ENCODE assay signal across 16 cellular contexts in genomic region chr17:52027620-52028019, GRCh38.
A peak's percentile ranks its signal among the peaks of the same experiment; 100 is the strongest.
DNase-seq lines count a peak whose midpoint lies in the region; ATAC-seq, FAIRE-seq and TF ChIP-seq lines count a peak whose summit lies in the region.
"Had no signal": no experiment of that assay in that cellular context is flagged by ENCODE, and none has a peak within 500 bp of the region (broad histone marks: within the 10 kb centered on the region; RNA-seq: fewer than 3 reads in every experiment).

No MANE protein-coding gene starts in this region.

- H3K4me1 ChIP-seq in A549 = peaks cover 11% of the 10 kb centered on the region
- H3K4me1 ChIP-seq: pancreas, transverse colon had no signal

- no peak for TF ChIP-seq RAD21 in A549 (conservative IDR thresholded peaks at IDR 0.05 in 1 of 2, IDR thresholded peaks at IDR 0.05 in 1 of 2)

- no peaks in the 10 kb centered on the region for H3K4me1 Mint-ChIP-seq in activated T-cell treated with anti-CD3 and anti-CD28 coated beads, Interleukin-2, amount 50 U/mL, for 4 hours (ENCODE audit: low read depth)
- H3K4me1 Mint-ChIP-seq: memory B cell had no signal

- H3K9me3 ChIP-seq in A549 = no peaks in the 10 kb centered on the region
- H3K9me3 ChIP-seq: pancreas, transverse colon had no signal

- ATAC-seq in A549 = peak; percentile 76 to 84; a peak in 5 of 6 replicates
- ATAC-seq in activated T-cell treated with anti-CD3 and anti-CD28 coated beads, Interleukin-2, amount 50 U/mL, for 4 hours = no peak
- no peak for ATAC-seq in GM18520 (IDR thresholded peaks at IDR 0.05; ENCODE audit: unreplicated experiment)
- ATAC-seq in GM18502 (IDR thresholded peaks at IDR 0.05; ENCODE audit: poor library complexity, unreplicated experiment) = no peak
- ATAC-seq in Right ventricle myocardium superior (ENCODE audit: poor library complexity) = no peak
- ATAC-seq: GM12878 had no signal

- TF ChIP-seq POLR2A in A549 (IDR thresholded peaks at IDR 0.05; ENCODE audit: low read length) = no peak

- no peak overlapping the region for H3K4me3 ChIP-seq in A549
- H3K4me3 ChIP-seq: GM12878, pancreas, transverse colon had no signal

- H3K4me3 Mint-ChIP-seq in activated T-cell treated with anti-CD3 and anti-CD28 coated beads, Interleukin-2, amount 50 U/mL, for 4 hours = no peak overlapping the region
- H3K4me3 Mint-ChIP-seq: memory B cell had no signal

- no peaks in the 10 kb centered on the region for H3K9me3 Mint-ChIP-seq in activated T-cell treated with anti-CD3 and anti-CD28 coated beads, Interleukin-2, amount 50 U/mL, for 4 hours

- FAIRE-seq in A549 (lab: Jason Lieb, UNC) = no peak
- FAIRE-seq: endometrium, GM12878, H1, pancreas had no signal

- peaks cover 6% of the 10 kb centered on the region for H3K27me3 Mint-ChIP-seq in activated T-cell treated with anti-CD3 and anti-CD28 coated beads, Interleukin-2, amount 50 U/mL, for 4 hours (ENCODE audit: low read depth)
- H3K27me3 Mint-ChIP-seq: memory B cell had no signal

- POLR2A ChIA-PET in A549 (lab: Yijun Ruan, JAX) = no interaction called here

- H3K36me3 Mint-ChIP-seq in activated T-cell treated with anti-CD3 and anti-CD28 coated beads, Interleukin-2, amount 50 U/mL, for 4 hours (ENCODE audit: insufficient read depth) = no peaks in the 10 kb centered on the region
- H3K36me3 Mint-ChIP-seq: memory B cell had no signal

- H3K27ac ChIP-seq in A549 = peak overlapping the region; percentile 9 to 55; a peak in 3 of 6 replicates
- H3K27ac ChIP-seq: pancreas, transverse colon had no signal

- intact Hi-C loops in Right ventricle myocardium superior (cut with DNase I) = no loop called here

- H3K4me2 ChIP-seq in A549 = peak overlapping the region; percentile 51

- no peak for TF ChIP-seq CTCF in A549 (IDR thresholded peaks at IDR 0.05)

- no peak for TF ChIP-seq EP300 in A549 (IDR thresholded peaks at IDR 0.05)

- DNase-seq in A549 (ENCODE audit: low read depth in 1 of 2, low spot score in 1 of 2) = peak in 1 of 2 experiments; percentile 9
- peak; percentile 46 for DNase-seq in HPDE6-E6E7 (ENCODE audit: extremely low spot score)
- DNase-seq in astrocyte of the hippocampus (ENCODE audit: low read depth, low spot score) = peak; percentile 74
- peak; percentile 24 for DNase-seq in kidney glomerular epithelial cell (lab: John Stamatoyannopoulos, UW)
- no peak for DNase-seq in activated T-cell treated with anti-CD3 and anti-CD28 coated beads, Interleukin-2, amount 50 U/mL, for 4 hours
- no peak for DNase-seq in Right ventricle myocardium superior
- DNase-seq: activated CD4-positive, alpha-beta T cell treated with anti-CD3 and anti-CD28 coated beads, Interleukin-2, amount 50 U/mL, for 4 hours; DMS153; pancreas; transverse colon had no signal

- CTCF ChIA-PET in A549 (lab: Yijun Ruan, JAX) = interaction anchor here (1.3 to 1.6 kb wide), 3 partner anchors 8 to 263 kb away, joined by 3 read pairs; no protein-coding TSS in a partner anchor

TF ChIP-seq in A549, 52 proteins besides CTCF, POLR2A, EP300 and RAD21:
- peak; percentile 23; the same call in 1 of the 2 replicates for TF ChIP-seq FOSL2 (IDR thresholded peaks at IDR 0.05)
- TF ChIP-seq FOSL2 (CRISPR knock-in tag; IDR thresholded peaks at IDR 0.05) = peak; percentile 68
- no peak for TF ChIP-seq SREBF2 (IDR thresholded peaks at IDR 0.05)

Comparison
In these comparisons a context has a peak if more than half of its experiments do, and no peak if none do; other contexts are left out.
1. ATAC-seq: peak in A549 (2 of 2); none in activated T-cell treated with anti-CD3 and anti-CD28 coated beads, Interleukin-2, amount 50 U/mL, for 4 hours (0 of 2), GM18520 (single experiment), GM18502 (single experiment) and Right ventricle myocardium superior (single experiment).
2. DNase-seq: peak in HPDE6-E6E7 (single experiment), astrocyte of the hippocampus (single experiment) and kidney glomerular epithelial cell (single experiment); none in activated T-cell treated with anti-CD3 and anti-CD28 coated beads, Interleukin-2, amount 50 U/mL, for 4 hours (single experiment) and Right ventricle myocardium superior (single experiment).